Comparison of ENCODE assay signal across 8 cellular contexts in the genomic region with DNA sequence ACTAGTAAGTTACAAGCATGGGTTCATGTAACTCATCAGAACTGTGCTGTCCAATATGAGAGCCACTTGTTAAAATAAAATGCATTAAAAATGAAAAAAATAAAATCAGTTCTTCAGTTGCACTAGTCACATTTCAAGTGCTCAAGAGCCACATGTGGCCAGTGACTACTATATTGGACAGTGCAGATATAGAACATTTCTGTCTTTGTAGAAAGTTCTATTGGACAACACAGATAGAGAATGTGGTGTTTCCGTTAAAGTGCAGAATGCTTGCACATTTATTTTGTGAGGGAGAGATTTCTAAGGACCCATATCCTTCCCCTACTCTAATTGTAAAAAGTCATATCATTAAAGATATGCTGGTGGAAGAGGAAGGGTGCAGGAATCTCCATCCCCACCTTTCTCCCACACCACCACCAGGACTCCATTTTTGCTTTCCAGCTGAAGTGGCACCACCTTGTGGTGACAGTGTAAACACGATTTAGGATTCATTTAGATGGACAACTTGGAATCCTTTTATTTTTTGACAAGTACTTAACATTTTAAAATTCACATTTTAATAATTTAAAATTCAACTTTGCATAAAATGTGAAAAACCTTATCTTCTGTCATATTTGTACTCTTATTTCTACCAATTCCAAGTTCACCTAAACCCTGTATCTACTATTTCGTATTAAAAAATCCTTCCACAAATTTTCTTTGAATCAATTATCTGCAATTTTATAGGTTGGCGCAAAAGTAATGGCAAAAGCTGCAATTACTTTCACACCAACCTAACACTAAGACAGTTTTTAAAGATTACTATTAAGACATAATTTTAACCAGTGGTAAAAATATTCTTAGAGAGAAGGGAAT. TPM values are rescaled to one million over a fixed set of nuclear protein-coding genes. Genes with fewer than 3 reads are reported as not detected.
A peak's percentile ranks its signal among the peaks of the same experiment; 100 is the strongest.
DNase-seq lines count a peak whose midpoint lies in the region; ATAC-seq and TF ChIP-seq lines count a peak whose summit lies in the region.

No MANE protein-coding gene starts in this region.

- H3K4me3 ChIP-seq in Karpas-422 (ENCODE audit: low read length) (no peak overlapping the region), fibroblast of pulmonary artery (replicated peaks; ENCODE audit: low read depth, low read length) (no peak overlapping the region), ovary (no peak overlapping the region)

- no peak overlapping the region for H3K9ac ChIP-seq in Karpas-422 (ENCODE audit: low read length)

- no peak for TF ChIP-seq POLR2A in ovary (IDR thresholded peaks at IDR 0.05)

- H3K9me3 ChIP-seq in Karpas-422 (ENCODE audit: low read length) (no peaks in the 10 kb centered on the region), ovary (no peaks in the 10 kb centered on the region)

- H2AFZ ChIP-seq in Karpas-422 (ENCODE audit: low read length) = no peak overlapping the region

- no peaks in the 10 kb centered on the region for H3K4me1 ChIP-seq in Karpas-422 (ENCODE audit: low read length)
- H3K4me1 ChIP-seq in ovary (ENCODE audit: insufficient read depth) = no peaks in the 10 kb centered on the region

- H3K9me2 ChIP-seq in Karpas-422 (replicated peaks; ENCODE audit: insufficient read depth, low read length) = no peaks in the 10 kb centered on the region

- WGBS in ovary, 3 donors = 77 to 78% (median 78%) methylated on average over 4 of the region's 4 CpGs

- no peak overlapping the region for H3K4me2 ChIP-seq in Karpas-422 (ENCODE audit: low read depth, low read length, poor library complexity, severe bottlenecking)

- TF ChIP-seq CTCF in fibroblast of pulmonary artery (IDR thresholded peaks at IDR 0.05; ENCODE audit: low read length, missing control alignments) (peak; percentile 85), ovary (IDR thresholded peaks at IDR 0.05) (peak; percentile 31 to 65 (median 51))

- H3K27ac ChIP-seq in Karpas-422 (ENCODE audit: low read length) = no peak overlapping the region
- no peak overlapping the region for H3K27ac ChIP-seq in ovary

- no peaks in the 10 kb centered on the region for H4K20me1 ChIP-seq in Karpas-422 (ENCODE audit: insufficient read depth, low read depth, low read length)

- no peak for TF ChIP-seq EP300 in ovary (IDR thresholded peaks at IDR 0.05)

- H3K27me3 ChIP-seq in Karpas-422 (ENCODE audit: low read length) = no peaks in the 10 kb centered on the region
- no peaks in the 10 kb centered on the region for H3K27me3 ChIP-seq in ovary

- no peak for ATAC-seq in GM21619 (IDR thresholded peaks at IDR 0.05; ENCODE audit: unreplicated experiment)
- no peak for ATAC-seq in GM21423 (IDR thresholded peaks at IDR 0.05; ENCODE audit: unreplicated experiment)

- DNase-seq in activated CD4-positive, alpha-beta T cell treated with anti-CD3 and anti-CD28 coated beads for 48 hours = peak; percentile 33
- DNase-seq in activated CD4-positive, alpha-beta T cell treated with anti-CD3 and anti-CD28 coated beads, Interleukin-2, amount 50 U/mL, for 48 hours = no peak
- DNase-seq in Karpas-422 (peak; percentile 76), SKM-1 treated with dmso at 0.1 percent for 144 hours (lab: John Stamatoyannopoulos, UW; ENCODE audit: unreplicated experiment) (peak; percentile 29), fibroblast of pulmonary artery (ENCODE audit: low read depth) (peak; percentile 76), ovary (peak in 2 of 5 donors; percentile 33 to 36)

- H3K79me2 ChIP-seq in Karpas-422 (ENCODE audit: low read length) = no peaks in the 10 kb centered on the region

- H3K36me3 ChIP-seq in Karpas-422 (ENCODE audit: insufficient read depth, low read length) (no peaks in the 10 kb centered on the region), ovary (no peaks in the 10 kb centered on the region)

- intact Hi-C loops in ovary (cut with DNase I) = no loop called here

RNA-seq across cellular contexts. Expression of gene CD302, which starts 9.4 kb away (rescaled TPM):
- total RNA-seq in Karpas-422 (2014; rRNA removed; shearing (Covaris generic); ENCODE audit: low replicate concordance) = not detected in 2 replicates
- 10 to 100 TPM; 37.8 to 86.0 (median 41.0) TPM for total RNA-seq in ovary
- 10 to 100 TPM; 59.7 to 62.8 TPM for polyA plus RNA-seq in ovary

Comparison
In these comparisons a context has a peak if more than half of its experiments do, and no peak if none do; other contexts are left out.
1. DNase-seq: peak in activated CD4-positive, alpha-beta T cell treated with anti-CD3 and anti-CD28 coated beads for 48 hours (single experiment), Karpas-422 (single experiment), SKM-1 treated with dmso at 0.1 percent for 144 hours (single experiment) and fibroblast of pulmonary artery (single experiment); none in activated CD4-positive, alpha-beta T cell treated with anti-CD3 and anti-CD28 coated beads, Interleukin-2, amount 50 U/mL, for 48 hours (0 of 2).
2. RNA of gene CD302, which starts 9.4 kb away (total RNA-seq): 37.8 to 86.0 TPM in ovary; not detected in Karpas-422; every median in the first group is over 10 times any median in the second.